In the genomic region with DNA sequence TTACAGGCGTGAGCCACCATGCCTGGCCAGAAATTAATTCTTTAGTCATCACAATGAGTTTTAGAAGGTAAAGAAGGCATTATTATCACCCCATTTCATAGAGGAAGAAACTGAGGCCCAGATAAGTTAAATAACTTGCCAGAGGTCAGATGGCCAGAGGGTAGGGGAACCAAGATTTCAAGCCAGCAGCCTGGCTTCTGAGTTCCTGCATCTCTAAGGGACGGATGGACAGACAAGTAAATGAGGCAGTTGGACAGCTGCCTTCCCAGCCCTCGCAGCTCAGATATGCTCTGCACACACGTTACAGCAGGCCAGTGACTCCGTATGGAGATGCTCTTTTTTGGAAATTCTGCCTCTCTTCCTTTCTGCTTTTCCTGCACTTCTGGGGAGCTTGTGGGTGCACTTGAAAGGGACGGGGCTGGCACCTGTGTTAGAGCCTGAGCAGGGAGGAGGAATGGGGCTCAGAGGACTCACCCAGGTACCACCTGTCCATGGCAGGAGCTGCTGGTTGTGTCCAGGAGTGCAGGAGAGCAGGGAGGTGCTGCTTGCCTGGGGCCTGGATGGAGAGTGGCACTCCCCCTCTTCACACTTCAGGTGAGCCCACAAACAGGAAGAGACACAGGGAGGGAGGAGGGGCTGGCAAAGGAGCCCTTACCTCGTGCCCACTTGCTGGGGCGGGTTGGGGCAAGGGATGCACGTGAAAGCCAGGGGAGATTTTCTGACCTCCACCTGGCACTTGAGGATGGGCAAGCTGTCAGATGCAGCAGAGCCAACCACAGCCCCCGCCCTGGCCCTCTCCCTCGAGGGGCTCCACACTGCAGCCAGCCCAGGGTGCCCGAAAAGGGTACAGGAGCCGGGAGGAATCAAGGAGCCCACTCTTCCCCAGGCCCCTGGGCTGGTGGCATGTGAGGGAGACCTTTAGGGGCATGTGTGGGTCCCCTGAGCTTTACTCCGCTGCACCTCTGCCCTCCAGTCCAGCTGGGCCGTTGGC, we compare ENCODE assay signal across 1 cellular context.
TF ChIP-seq lines count a peak whose summit lies in the region.

No MANE protein-coding gene starts in this region.

TF ChIP-seq in IMR-90, 13 proteins besides CTCF, POLR2A, EP300 and RAD21:
- TF ChIP-seq SMC3 (IDR thresholded peaks at IDR 0.05; ENCODE audit: low read depth, low read length) (no peak), MAZ (IDR thresholded peaks at IDR 0.05; ENCODE audit: borderline replicate concordance, low read depth, low read length) (no peak), BHLHE40 (IDR thresholded peaks at IDR 0.05; ENCODE audit: low read depth, low read length) (no peak), MXI1 (IDR thresholded peaks at IDR 0.05; ENCODE audit: borderline replicate concordance, low read depth, low read length) (no peak), CEBPB (IDR thresholded peaks at IDR 0.05; ENCODE audit: low read depth, low read length) (no peak), RFX5 (IDR thresholded peaks at IDR 0.05; ENCODE audit: low read depth, low read length) (no peak), USF2 (IDR thresholded peaks at IDR 0.05; ENCODE audit: low read depth, low read length) (no peak), FOS (IDR thresholded peaks at IDR 0.05; ENCODE audit: low read depth, low read length) (no peak), NFE2L2 (IDR thresholded peaks at IDR 0.05; ENCODE audit: low read depth, low read length) (no peak), CHD1 (IDR thresholded peaks at IDR 0.05; ENCODE audit: low read depth, low read length) (no peak), MAFK (IDR thresholded peaks at IDR 0.05; ENCODE audit: low read depth, low read length) (no peak), RCOR1 (IDR thresholded peaks at IDR 0.05; ENCODE audit: insufficient replicate concordance, low read length) (no peak)
- TF ChIP-seq, protein P1, sequence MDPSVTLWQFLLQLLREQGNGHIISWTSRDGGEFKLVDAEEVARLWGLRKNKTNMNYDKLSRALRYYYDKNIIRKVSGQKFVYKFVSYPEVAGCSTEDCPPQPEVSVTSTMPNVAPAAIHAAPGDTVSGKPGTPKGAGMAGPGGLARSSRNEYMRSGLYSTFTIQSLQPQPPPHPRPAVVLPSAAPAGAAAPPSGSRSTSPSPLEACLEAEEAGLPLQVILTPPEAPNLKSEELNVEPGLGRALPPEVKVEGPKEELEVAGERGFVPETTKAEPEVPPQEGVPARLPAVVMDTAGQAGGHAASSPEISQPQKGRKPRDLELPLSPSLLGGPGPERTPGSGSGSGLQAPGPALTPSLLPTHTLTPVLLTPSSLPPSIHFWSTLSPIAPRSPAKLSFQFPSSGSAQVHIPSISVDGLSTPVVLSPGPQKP (IDR thresholded peaks at IDR 0.05; ENCODE audit: borderline replicate concordance, low read depth, low read length): no peak
